28 cellular contexts compared by ENCODE assay signal in genomic region chr22:31620756-31621480, GRCh38. TPM values are rescaled to one million over a fixed set of nuclear protein-coding genes. Genes with fewer than 3 reads are reported as not detected.
A peak's percentile ranks its signal among the peaks of the same experiment; 100 is the strongest.
DNase-seq lines count a peak whose midpoint lies in the region; ATAC-seq lines count a peak whose summit lies in the region.
"Had no signal": no experiment of that assay in that cellular context is flagged by ENCODE, and none has a peak within 500 bp of the region (broad histone marks: within the 10 kb centered on the region; RNA-seq: fewer than 3 reads in every experiment).

No MANE protein-coding gene starts in this region.

- H3K27me3 ChIP-seq in CD4-positive, CD25-positive, alpha-beta regulatory T cell (ENCODE audit: control insufficient read depth, insufficient read depth, low read length): no peaks in the 10 kb centered on the region
- H3K27me3 ChIP-seq: esophagus muscularis mucosa, foreskin keratinocyte, suprapubic skin had no signal

- H3K9me3 ChIP-seq in CD4-positive, CD25-positive, alpha-beta regulatory T cell (ENCODE audit: control insufficient read depth in 2 of 2, low read length in 2 of 2): no peaks in the 10 kb centered on the region
- H3K9me3 ChIP-seq: esophagus muscularis mucosa, prostate gland, suprapubic skin had no signal

- no peaks in the 10 kb centered on the region for H3K27me3 Mint-ChIP-seq in activated CD4-positive, alpha-beta T cell treated with anti-CD3 and anti-CD28 coated beads, Interleukin-2, amount 10 ng/mL, durations not matched to agents 7 days and 5 days
- no peaks in the 10 kb centered on the region for H3K27me3 Mint-ChIP-seq in CD4-positive, CD25-positive, alpha-beta regulatory T cell
- H3K27me3 Mint-ChIP-seq in activated naive CD8-positive, alpha-beta T cell treated with anti-CD3 and anti-CD28 coated beads, Interleukin-2, amount 10 ng/mL, durations not matched to agents 7 days and 5 days: no peaks in the 10 kb centered on the region
- H3K27me3 Mint-ChIP-seq in natural killer cell treated with Interleukin-12 subunit alpha and Interleukin-12 subunit beta and Interleukin-15 and Interleukin-18, amount 100 ng/mL, for 72 hours: no peaks in the 10 kb centered on the region
- H3K27me3 Mint-ChIP-seq in activated T-helper 2 cell treated with anti-CD3 and anti-CD28 coated beads, Interferon-gamma antibody, Interleukin-2, Interleukin-4, amounts not matched to agents 10 μg/mL and 5 μg/mL and 100 μg/mL, durations not matched to agents 14 hours and 24 hours and 36 hours (ENCODE audit: low read depth): no peaks in the 10 kb centered on the region

- ATAC-seq in CD4-positive, CD25-positive, alpha-beta regulatory T cell (ENCODE audit: low read depth in 2 of 2): no peak
- ATAC-seq in activated naive CD8-positive, alpha-beta T cell treated with anti-CD3 and anti-CD28 coated beads, Interleukin-2, amount 10 ng/mL, durations not matched to agents 7 days and 5 days (ENCODE audit: low read depth): no peak
- no peak for ATAC-seq in natural killer cell treated with Interleukin-12 subunit alpha and Interleukin-12 subunit beta and Interleukin-15 and Interleukin-18, amount 100 ng/mL, for 72 hours
- ATAC-seq: CD8-positive, alpha-beta T cell; foreskin keratinocyte; sciatic nerve had no signal

- intact Hi-C loops in activated T-helper 2 cell treated with anti-CD3 and anti-CD28 coated beads, Interferon-gamma antibody, Interleukin-2, Interleukin-4, amounts not matched to agents 10 μg/mL and 5 μg/mL and 100 μg/mL, durations not matched to agents 14 hours and 24 hours and 36 hours (cut with micrococcal nuclease): no loop called here

- peaks cover 15% of the 10 kb centered on the region for H3K36me3 Mint-ChIP-seq in activated CD4-positive, alpha-beta T cell treated with anti-CD3 and anti-CD28 coated beads, Interleukin-2, amount 10 ng/mL, durations not matched to agents 7 days and 5 days (ENCODE audit: low read depth)
- H3K36me3 Mint-ChIP-seq in CD4-positive, CD25-positive, alpha-beta regulatory T cell: peaks cover 10% of the 10 kb centered on the region
- H3K36me3 Mint-ChIP-seq in activated naive CD8-positive, alpha-beta T cell treated with anti-CD3 and anti-CD28 coated beads, Interleukin-2, amount 10 ng/mL, durations not matched to agents 7 days and 5 days: peaks cover 3% of the 10 kb centered on the region
- peaks cover 7% of the 10 kb centered on the region for H3K36me3 Mint-ChIP-seq in natural killer cell treated with Interleukin-12 subunit alpha and Interleukin-12 subunit beta and Interleukin-15 and Interleukin-18, amount 100 ng/mL, for 72 hours
- H3K36me3 Mint-ChIP-seq in activated T-helper 2 cell treated with anti-CD3 and anti-CD28 coated beads, Interferon-gamma antibody, Interleukin-2, Interleukin-4, amounts not matched to agents 10 μg/mL and 5 μg/mL and 100 μg/mL, durations not matched to agents 14 hours and 24 hours and 36 hours (ENCODE audit: low read depth): peaks cover 48% of the 10 kb centered on the region

- no peaks in the 10 kb centered on the region for H3K9me3 Mint-ChIP-seq in activated CD4-positive, alpha-beta T cell treated with anti-CD3 and anti-CD28 coated beads, Interleukin-2, amount 10 ng/mL, durations not matched to agents 7 days and 5 days
- peaks cover 0 to 3% (median 0%) of the 10 kb centered on the region in 7 donors for H3K9me3 Mint-ChIP-seq in CD4-positive, CD25-positive, alpha-beta regulatory T cell
- H3K9me3 Mint-ChIP-seq in activated naive CD8-positive, alpha-beta T cell treated with anti-CD3 and anti-CD28 coated beads, Interleukin-2, amount 10 ng/mL, durations not matched to agents 7 days and 5 days: no peaks in the 10 kb centered on the region
- H3K9me3 Mint-ChIP-seq in natural killer cell treated with Interleukin-12 subunit alpha and Interleukin-12 subunit beta and Interleukin-15 and Interleukin-18, amount 100 ng/mL, for 72 hours: no peaks in the 10 kb centered on the region
- H3K9me3 Mint-ChIP-seq in activated T-helper 2 cell treated with anti-CD3 and anti-CD28 coated beads, Interferon-gamma antibody, Interleukin-2, Interleukin-4, amounts not matched to agents 10 μg/mL and 5 μg/mL and 100 μg/mL, durations not matched to agents 14 hours and 24 hours and 36 hours: no peaks in the 10 kb centered on the region
- H3K9me3 Mint-ChIP-seq: brain; CD8-positive, alpha-beta T cell had no signal

- CTCF ChIA-PET in activated CD4-positive, alpha-beta T cell treated with anti-CD3 and anti-CD28 coated beads, Interleukin-2, amount 10 ng/mL, durations not matched to agents 7 days and 5 days (lab: Charles Lee): interaction anchor here (0.6 to 1.4 kb wide), 3 partner anchors 8 to 86 kb away, joined by 3 to 4 read pairs (median 3); no protein-coding TSS in a partner anchor

- no peak overlapping the region for H3K4me3 ChIP-seq in CD4-positive, CD25-positive, alpha-beta regulatory T cell (ENCODE audit: low read depth, low read length)
- H3K4me3 ChIP-seq: esophagus muscularis mucosa, prostate gland, suprapubic skin had no signal

- POLR2A ChIA-PET in activated CD4-positive, alpha-beta T cell treated with anti-CD3 and anti-CD28 coated beads, Interleukin-2, amount 10 ng/mL, durations not matched to agents 7 days and 5 days (lab: Charles Lee): interaction anchor here (1.0 kb wide), 1 partner anchor 10 kb away, joined by 4 read pairs; no protein-coding TSS in a partner anchor
- POLR2A ChIA-PET in activated naive CD8-positive, alpha-beta T cell treated with anti-CD3 and anti-CD28 coated beads, Interleukin-2, amount 10 ng/mL, durations not matched to agents 7 days and 5 days (lab: Charles Lee): interaction anchor here (3.0 kb wide), 1 partner anchor 9 kb away, joined by 10 read pairs; no protein-coding TSS in a partner anchor

- DNase-seq in activated CD4-positive, alpha-beta T cell treated with anti-CD3 and anti-CD28 coated beads, Interleukin-2, amount 10 ng/mL, durations not matched to agents 7 days and 5 days: no peak
- DNase-seq in activated CD4-positive, alpha-beta T cell treated with anti-CD3 and anti-CD28 coated beads for 4 hours: no peak
- no peak for DNase-seq in CD4-positive, CD25-positive, alpha-beta regulatory T cell
- no peak for DNase-seq in activated naive CD8-positive, alpha-beta T cell treated with anti-CD3 and anti-CD28 coated beads, Interleukin-2, amount 10 ng/mL, durations not matched to agents 7 days and 5 days
- DNase-seq in natural killer cell treated with Interleukin-12 subunit alpha and Interleukin-12 subunit beta and Interleukin-15 and Interleukin-18, amount 100 ng/mL, for 72 hours (ENCODE audit: low spot score): no peak
- no peak for DNase-seq in activated T-helper 2 cell treated with anti-CD3 and anti-CD28 coated beads, Interferon-gamma antibody, Interleukin-2, Interleukin-4, amounts not matched to agents 10 μg/mL and 5 μg/mL and 100 μg/mL, durations not matched to agents 14 hours and 24 hours and 36 hours (ENCODE audit: low spot score)
- DNase-seq in HPDE6-E6E7 (ENCODE audit: extremely low spot score): no peak
- DNase-seq in activated effector memory CD4-positive, alpha-beta T cell treated with Interleukin-2 at 50 U/mL for 16 hours: no peak
- DNase-seq: activated effector memory CD4-positive, alpha-beta T cell treated with anti-CD3 and anti-CD28 coated beads, Interleukin-2, amount 50 U/mL, for 16 hours; cerebellar nuclear complex; DMS 273 treated with DMSO at 0.1 percent for 48 hours; foreskin keratinocyte; head of caudate nucleus; kidney; MM.1S; NCI-H1105 treated with DMSO at 0.1 percent for 48 hours; NCI-H1930; NCI-H2171 treated with DMSO at 0.1 percent for 48 hours; NCI-H510A; nucleus accumbens; stimulated activated CD4-positive, alpha-beta T cell treated with anti-CD3 and anti-CD28 coated beads, Interleukin-2, amount 100 ng/mL, for 48 hours; SW 1271 had no signal

- H3K27ac Mint-ChIP-seq in activated CD4-positive, alpha-beta T cell treated with anti-CD3 and anti-CD28 coated beads, Interleukin-2, amount 10 ng/mL, durations not matched to agents 7 days and 5 days: peak overlapping the region; percentile 50
- H3K27ac Mint-ChIP-seq in CD4-positive, CD25-positive, alpha-beta regulatory T cell: peak overlapping the region in 2 of 3 donors; percentile 36 to 38
- H3K27ac Mint-ChIP-seq in activated naive CD8-positive, alpha-beta T cell treated with anti-CD3 and anti-CD28 coated beads, Interleukin-2, amount 10 ng/mL, durations not matched to agents 7 days and 5 days: peak overlapping the region; percentile 30
- peak overlapping the region; percentile 35 to 75 for H3K27ac Mint-ChIP-seq in natural killer cell treated with Interleukin-12 subunit alpha and Interleukin-12 subunit beta and Interleukin-15 and Interleukin-18, amount 100 ng/mL, for 72 hours
- H3K27ac Mint-ChIP-seq in activated T-helper 2 cell treated with anti-CD3 and anti-CD28 coated beads, Interferon-gamma antibody, Interleukin-2, Interleukin-4, amounts not matched to agents 10 μg/mL and 5 μg/mL and 100 μg/mL, durations not matched to agents 14 hours and 24 hours and 36 hours: no peak overlapping the region

- H3K27ac ChIP-seq in CD4-positive, CD25-positive, alpha-beta regulatory T cell (ENCODE audit: insufficient read depth, low read length, poor library complexity, severe bottlenecking): no peak overlapping the region
- H3K27ac ChIP-seq: esophagus muscularis mucosa, foreskin keratinocyte, prostate gland, suprapubic skin had no signal

- peaks cover 31% of the 10 kb centered on the region for H3K36me3 ChIP-seq in CD4-positive, CD25-positive, alpha-beta regulatory T cell (ENCODE audit: control insufficient read depth, insufficient read depth, low read length)
- H3K36me3 ChIP-seq: prostate gland had no signal

- no peak overlapping the region for H3K4me3 Mint-ChIP-seq in activated CD4-positive, alpha-beta T cell treated with anti-CD3 and anti-CD28 coated beads, Interleukin-2, amount 10 ng/mL, durations not matched to agents 7 days and 5 days
- H3K4me3 Mint-ChIP-seq in CD4-positive, CD25-positive, alpha-beta regulatory T cell: no peak overlapping the region
- no peak overlapping the region for H3K4me3 Mint-ChIP-seq in activated naive CD8-positive, alpha-beta T cell treated with anti-CD3 and anti-CD28 coated beads, Interleukin-2, amount 10 ng/mL, durations not matched to agents 7 days and 5 days
- H3K4me3 Mint-ChIP-seq in natural killer cell treated with Interleukin-12 subunit alpha and Interleukin-12 subunit beta and Interleukin-15 and Interleukin-18, amount 100 ng/mL, for 72 hours: no peak overlapping the region
- no peak overlapping the region for H3K4me3 Mint-ChIP-seq in activated T-helper 2 cell treated with anti-CD3 and anti-CD28 coated beads, Interferon-gamma antibody, Interleukin-2, Interleukin-4, amounts not matched to agents 10 μg/mL and 5 μg/mL and 100 μg/mL, durations not matched to agents 14 hours and 24 hours and 36 hours (ENCODE audit: low read depth)
- H3K4me3 Mint-ChIP-seq: brain; CD8-positive, alpha-beta T cell had no signal

- H3K4me1 ChIP-seq in CD4-positive, CD25-positive, alpha-beta regulatory T cell (ENCODE audit: control insufficient read depth, insufficient read depth, low read length, poor library complexity, severe bottlenecking): no peaks in the 10 kb centered on the region
- H3K4me1 ChIP-seq: foreskin keratinocyte, prostate gland had no signal

- H3K4me1 Mint-ChIP-seq in activated CD4-positive, alpha-beta T cell treated with anti-CD3 and anti-CD28 coated beads, Interleukin-2, amount 10 ng/mL, durations not matched to agents 7 days and 5 days: peaks cover 9% of the 10 kb centered on the region
- peaks cover 0 to 19% (median 4%) of the 10 kb centered on the region in 4 donors for H3K4me1 Mint-ChIP-seq in CD4-positive, CD25-positive, alpha-beta regulatory T cell
- H3K4me1 Mint-ChIP-seq in activated naive CD8-positive, alpha-beta T cell treated with anti-CD3 and anti-CD28 coated beads, Interleukin-2, amount 10 ng/mL, durations not matched to agents 7 days and 5 days: peaks cover 8% of the 10 kb centered on the region
- peaks cover 13 to 35% of the 10 kb centered on the region in 2 donors for H3K4me1 Mint-ChIP-seq in natural killer cell treated with Interleukin-12 subunit alpha and Interleukin-12 subunit beta and Interleukin-15 and Interleukin-18, amount 100 ng/mL, for 72 hours (ENCODE audit: low read depth in 2 of 2)
- H3K4me1 Mint-ChIP-seq in activated T-helper 2 cell treated with anti-CD3 and anti-CD28 coated beads, Interferon-gamma antibody, Interleukin-2, Interleukin-4, amounts not matched to agents 10 μg/mL and 5 μg/mL and 100 μg/mL, durations not matched to agents 14 hours and 24 hours and 36 hours (ENCODE audit: low read depth): peaks cover 8% of the 10 kb centered on the region

RNA-seq across cellular contexts. Expression of gene PISD, which starts 41.1 kb away (rescaled TPM):
- total RNA-seq in activated CD4-positive, alpha-beta T cell treated with anti-CD3 and anti-CD28 coated beads, Interleukin-2, amount 10 ng/mL, durations not matched to agents 7 days and 5 days: 10 to 100 TPM; 19.4 to 19.6 TPM
- total RNA-seq in CD4-positive, CD25-positive, alpha-beta regulatory T cell: 41.5 TPM
- 10 to 100 TPM; 12.7 to 19.4 (median 15.4) TPM for polyA plus RNA-seq in CD4-positive, CD25-positive, alpha-beta regulatory T cell
- total RNA-seq in activated naive CD8-positive, alpha-beta T cell treated with anti-CD3 and anti-CD28 coated beads, Interleukin-2, amount 10 ng/mL, durations not matched to agents 7 days and 5 days: 10 to 100 TPM; 25.4 to 26.1 TPM
- total RNA-seq in natural killer cell treated with Interleukin-12 subunit alpha and Interleukin-12 subunit beta and Interleukin-15 and Interleukin-18, amount 100 ng/mL, for 72 hours: 10 to 100 TPM; 66.6 to 87.0 TPM
- 44.3 and 44.9 TPM in 2 replicates for total RNA-seq in activated T-helper 2 cell treated with anti-CD3 and anti-CD28 coated beads, Interferon-gamma antibody, Interleukin-2, Interleukin-4, amounts not matched to agents 10 μg/mL and 5 μg/mL and 100 μg/mL, durations not matched to agents 14 hours and 24 hours and 36 hours
